Comparison of ENCODE assay signal across 1 cellular context in genomic region chr18:79591040-79591308, GRCh38.
TF ChIP-seq lines count a peak whose summit lies in the region.

No MANE protein-coding gene starts in this region.

TF ChIP-seq in H1, 55 proteins besides CTCF, POLR2A, EP300 and RAD21 (continued from another document):
- TF ChIP-seq CHD2 (IDR thresholded peaks at IDR 0.05; ENCODE audit: low read length): no peak
- no peak for TF ChIP-seq E2F6 (IDR thresholded peaks at IDR 0.05)
- TF ChIP-seq, protein P1, sequence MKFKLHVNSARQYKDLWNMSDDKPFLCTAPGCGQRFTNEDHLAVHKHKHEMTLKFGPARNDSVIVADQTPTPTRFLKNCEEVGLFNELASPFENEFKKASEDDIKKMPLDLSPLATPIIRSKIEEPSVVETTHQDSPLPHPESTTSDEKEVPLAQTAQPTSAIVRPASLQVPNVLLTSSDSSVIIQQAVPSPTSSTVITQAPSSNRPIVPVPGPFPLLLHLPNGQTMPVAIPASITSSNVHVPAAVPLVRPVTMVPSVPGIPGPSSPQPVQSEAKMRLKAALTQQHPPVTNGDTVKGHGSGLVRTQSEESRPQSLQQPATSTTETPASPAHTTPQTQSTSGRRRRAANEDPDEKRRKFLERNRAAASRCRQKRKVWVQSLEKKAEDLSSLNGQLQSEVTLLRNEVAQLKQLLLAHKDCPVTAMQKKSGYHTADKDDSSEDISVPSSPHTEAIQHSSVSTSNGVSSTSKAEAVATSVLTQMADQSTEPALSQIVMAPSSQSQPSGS (IDR thresholded peaks at IDR 0.05; ENCODE audit: low read length): no peak
- no peak for TF ChIP-seq SIRT6 (IDR thresholded peaks at IDR 0.05; ENCODE audit: low read length)
- no peak for TF ChIP-seq KDM1A (IDR thresholded peaks at IDR 0.05; ENCODE audit: borderline replicate concordance, low read length)
- no peak for TF ChIP-seq BRCA1 (IDR thresholded peaks at IDR 0.05; ENCODE audit: low read depth, low read length)
- TF ChIP-seq JUND (IDR thresholded peaks at IDR 0.05; ENCODE audit: low read length): no peak
- no peak for TF ChIP-seq SIX5 (IDR thresholded peaks at IDR 0.05; ENCODE audit: low read depth, low read length)
- no peak for TF ChIP-seq CHD1 (IDR thresholded peaks at IDR 0.05; ENCODE audit: low read depth, low read length)
- TF ChIP-seq EGR1 (IDR thresholded peaks at IDR 0.05; ENCODE audit: borderline replicate concordance, low read depth, low read length): no peak
- no peak for TF ChIP-seq CTBP2 (IDR thresholded peaks at IDR 0.05; ENCODE audit: borderline replicate concordance, insufficient read depth, insufficient read length, low read length)
- TF ChIP-seq SUZ12 (IDR thresholded peaks at IDR 0.05; ENCODE audit: low read length): no peak
- no peak for TF ChIP-seq TCF12 (IDR thresholded peaks at IDR 0.05; ENCODE audit: low read depth, low read length)
- TF ChIP-seq GABPA (IDR thresholded peaks at IDR 0.05; ENCODE audit: borderline replicate concordance, insufficient read depth, low read length): no peak
- no peak for TF ChIP-seq TEAD4 (IDR thresholded peaks at IDR 0.05; ENCODE audit: low read depth, low read length)
